31 cellular contexts compared by ENCODE assay signal in genomic region chr9:100927778-100928177, GRCh38.
DNase-seq lines count a peak whose midpoint lies in the region; ATAC-seq and TF ChIP-seq lines count a peak whose summit lies in the region.
"Had no signal": no experiment of that assay in that cellular context is flagged by ENCODE, and none has a peak within 500 bp of the region (broad histone marks: within the 10 kb centered on the region; RNA-seq: fewer than 3 reads in every experiment).

No MANE protein-coding gene starts in this region.

- CTCF ChIA-PET in SK-N-SH (lab: Yijun Ruan, JAX): no interaction called here

- intact Hi-C loops in body of pancreas (cut with DNase I): no loop called here

- POLR2A ChIA-PET in SK-N-SH (lab: Yijun Ruan, JAX): no interaction called here

- TF ChIP-seq RAD21 in neural cell (conservative IDR thresholded peaks at IDR 0.05) (peak; percentile 12), SK-N-SH (IDR thresholded peaks at IDR 0.05; ENCODE audit: low read length) (no peak)

- WGBS in body of pancreas, 2 donors: 69 to 80% methylated on average over 2 of the region's 2 CpGs
- 17% methylated on average over 2 of the region's 2 CpGs for WGBS in SK-N-SH (ENCODE audit: low lambda C conversion rate)

- no peaks in the 10 kb centered on the region for H3K4me1 ChIP-seq in osteoblast (ENCODE audit: insufficient read depth, low read length)
- H3K4me1 ChIP-seq in body of pancreas: no peaks in the 10 kb centered on the region
- H3K4me1 ChIP-seq in SK-N-SH (ENCODE audit: control insufficient read depth in 1 of 2, insufficient read depth in 2 of 2, low read depth in 1 of 2, low read length in 1 of 2): no peaks in the 10 kb centered on the region
- H3K4me1 ChIP-seq: A549; BE2C; BLaER1; BLaER1 treated with 17β-estradiol and CSF1 and Interleukin-3, amounts not matched to agents 10 nM and 100 nM; Caco-2 had no signal

- H3K9ac ChIP-seq in neural cell (ENCODE audit: low read length) (no peak overlapping the region), SK-N-SH (no peak overlapping the region)
- H3K9ac ChIP-seq: BLaER1; BLaER1 treated with 17β-estradiol and CSF1 and Interleukin-3, amounts not matched to agents 10 nM and 100 nM had no signal

- no peaks in the 10 kb centered on the region for H3K9me2 ChIP-seq in neural cell (ENCODE audit: insufficient read depth, low read length)
- H3K9me2 ChIP-seq in SK-N-SH: no peaks in the 10 kb centered on the region

- no peaks in the 10 kb centered on the region for H3K36me3 ChIP-seq in neural cell (ENCODE audit: insufficient read depth, low read length)
- no peaks in the 10 kb centered on the region for H3K36me3 ChIP-seq in osteoblast (ENCODE audit: insufficient read depth, low read length)
- H3K36me3 ChIP-seq in body of pancreas (replicated peaks in 1 of 2; ENCODE audit: insufficient read depth in 1 of 2, low read depth in 2 of 2): no peaks in the 10 kb centered on the region
- H3K36me3 ChIP-seq in SK-N-SH (replicated peaks in 1 of 2; ENCODE audit: control insufficient read depth in 1 of 2, insufficient read depth in 2 of 2, low read length in 1 of 2): no peaks in the 10 kb centered on the region
- H3K36me3 ChIP-seq: BE2C; BLaER1; BLaER1 treated with 17β-estradiol and CSF1 and Interleukin-3, amounts not matched to agents 10 nM and 100 nM had no signal

- H3K4me3 ChIP-seq in neural cell (ENCODE audit: low read length) (no peak overlapping the region), osteoblast (ENCODE audit: insufficient read depth, low read length) (no peak overlapping the region), body of pancreas (no peak overlapping the region), SK-N-SH (ENCODE audit: low read depth in 2 of 2, low read length in 1 of 2) (no peak overlapping the region)
- H3K4me3 ChIP-seq: A549; BLaER1; BLaER1 treated with 17β-estradiol and CSF1 and Interleukin-3, amounts not matched to agents 10 nM and 100 nM had no signal

- DNase-seq in osteoblast (ENCODE audit: insufficient read length, low spot score, missing footprints) (peak; percentile 49), putamen (ENCODE audit: low spot score) (peak; percentile 60), body of pancreas (no peak), SK-N-SH (no peak)
- DNase-seq: 8988T; ACHN; AML-193; BE2C; C1 segment of cervical spinal cord; Caco-2; Calu3; CD4-positive, alpha-beta memory T cell; CD4-positive, alpha-beta T cell; CD4-positive, CD25-positive, alpha-beta regulatory T cell; CD8-positive, alpha-beta memory T cell; CD8-positive, alpha-beta T cell; COR-L47; DMS 273 treated with DMSO at 0.1 percent for 48 hours; DMS153; DMS53; DMS79; DMS79 treated with DMSO at 0.1 percent for 48 hours; DND-41; EL had no signal

- ATAC-seq in body of pancreas (no peak), HG02798 (IDR thresholded peaks at IDR 0.05; ENCODE audit: poor library complexity, unreplicated experiment) (no peak)
- ATAC-seq: A549; CD8-positive, alpha-beta T cell had no signal

- H3K9me3 ChIP-seq in neural cell (ENCODE audit: low read length) (no peaks in the 10 kb centered on the region), osteoblast (ENCODE audit: low read depth, low read length) (no peaks in the 10 kb centered on the region), body of pancreas (no peaks in the 10 kb centered on the region), SK-N-SH (no peaks in the 10 kb centered on the region)
- H3K9me3 ChIP-seq: A549, BE2C, Caco-2 had no signal

- H3F3A ChIP-seq in neural cell (ENCODE audit: insufficient read depth, low read length, poor library complexity, severe bottlenecking): no peaks in the 10 kb centered on the region
- no peaks in the 10 kb centered on the region for H3F3A ChIP-seq in SK-N-SH (replicated peaks; ENCODE audit: insufficient read depth)

- TF ChIP-seq EP300 in neural cell (conservative IDR thresholded peaks at IDR 0.05; ENCODE audit: poor library complexity, severe bottlenecking) (peak; percentile 85), SK-N-SH (IDR thresholded peaks at IDR 0.05; ENCODE audit: borderline replicate concordance in 1 of 2, low read depth in 1 of 2, low read length in 1 of 2) (no peak)

- H4K20me1 ChIP-seq in neural cell (ENCODE audit: insufficient read depth): no peaks in the 10 kb centered on the region
- no peaks in the 10 kb centered on the region for H4K20me1 ChIP-seq in osteoblast (ENCODE audit: insufficient read depth, low read length)
- no peaks in the 10 kb centered on the region for H4K20me1 ChIP-seq in SK-N-SH (ENCODE audit: insufficient read depth)
- H4K20me1 ChIP-seq: BLaER1; BLaER1 treated with 17β-estradiol and CSF1 and Interleukin-3, amounts not matched to agents 10 nM and 100 nM had no signal

- TF ChIP-seq CTCF in neural cell (IDR thresholded peaks at IDR 0.05; ENCODE audit: poor library complexity, severe bottlenecking) (no peak), osteoblast (IDR thresholded peaks at IDR 0.05; ENCODE audit: extremely low read depth, low read depth, low read length) (no peak), body of pancreas (IDR thresholded peaks at IDR 0.05) (no peak), SK-N-SH (IDR thresholded peaks at IDR 0.05) (no peak)

- H3K27me3 ChIP-seq in neural cell (ENCODE audit: insufficient read depth, low read depth, low read length) (no peaks in the 10 kb centered on the region), osteoblast (ENCODE audit: insufficient read depth, low read length) (no peaks in the 10 kb centered on the region), body of pancreas (no peaks in the 10 kb centered on the region), SK-N-SH (ENCODE audit: insufficient read depth) (no peaks in the 10 kb centered on the region)
- H3K27me3 ChIP-seq: BE2C; BLaER1; BLaER1 treated with 17β-estradiol and CSF1 and Interleukin-3, amounts not matched to agents 10 nM and 100 nM had no signal

- H2AFZ ChIP-seq in neural cell (ENCODE audit: low read depth, low read length) (no peak overlapping the region), osteoblast (ENCODE audit: low read length) (no peak overlapping the region), SK-N-SH (ENCODE audit: low read depth) (no peak overlapping the region)

- no peaks in the 10 kb centered on the region for H3K79me2 ChIP-seq in neural cell (replicated peaks; ENCODE audit: insufficient read depth, low read length)
- no peaks in the 10 kb centered on the region for H3K79me2 ChIP-seq in osteoblast (ENCODE audit: insufficient read depth, low read length)
- H3K79me2 ChIP-seq in SK-N-SH (ENCODE audit: insufficient read depth): no peaks in the 10 kb centered on the region

- H3K4me2 ChIP-seq in neural cell (ENCODE audit: low read length) (no peak overlapping the region), osteoblast (ENCODE audit: insufficient read depth, low read length) (no peak overlapping the region), SK-N-SH (no peak overlapping the region)
- H3K4me2 ChIP-seq: A549; BLaER1; BLaER1 treated with 17β-estradiol and CSF1 and Interleukin-3, amounts not matched to agents 10 nM and 100 nM had no signal

- TF ChIP-seq POLR2A in body of pancreas (IDR thresholded peaks at IDR 0.05): no peak

- peak overlapping the region; percentile 55 for H3K27ac ChIP-seq in neural cell (ENCODE audit: low read length)
- no peak overlapping the region for H3K27ac ChIP-seq in osteoblast (ENCODE audit: low read depth, low read length)
- H3K27ac ChIP-seq in body of pancreas: no peak overlapping the region
- no peak overlapping the region for H3K27ac ChIP-seq in SK-N-SH (ENCODE audit: low read depth in 2 of 2, low read length in 1 of 2)
- H3K27ac ChIP-seq: 22Rv1; A549; BLaER1; BLaER1 treated with 17β-estradiol and CSF1 and Interleukin-3, amounts not matched to agents 10 nM and 100 nM; C4-2B had no signal

TF ChIP-seq in neural cell, 6 proteins besides CTCF, POLR2A, EP300 and RAD21:
- TF ChIP-seq TAF1 (IDR thresholded peaks at IDR 0.05; ENCODE audit: low read depth) (no peak), POLR2AphosphoS5 (IDR thresholded peaks at IDR 0.05) (peak; percentile 64)

TF ChIP-seq in SK-N-SH, 30 proteins besides CTCF, POLR2A, EP300 and RAD21 (continues in another document):
- TF ChIP-seq ELF1 (IDR thresholded peaks at IDR 0.05) (no peak), IRF3 (IDR thresholded peaks at IDR 0.05; ENCODE audit: low read depth, low read length) (no peak), EZH2phosphoT487 (IDR thresholded peaks at IDR 0.05; ENCODE audit: borderline replicate concordance, low read depth) (no peak), POLR2AphosphoS5 (IDR thresholded peaks at IDR 0.05; ENCODE audit: low read depth, low read length) (no peak), GATA2 (CRISPR knock-in tag; IDR thresholded peaks at IDR 0.05) (no peak), PBX3 (IDR thresholded peaks at IDR 0.05) (no peak), MXI1 (IDR thresholded peaks at IDR 0.05; ENCODE audit: low read depth, low read length) (no peak), FOXJ3 (CRISPR knock-in tag; IDR thresholded peaks at IDR 0.05) (no peak), MEF2A (IDR thresholded peaks at IDR 0.05; ENCODE audit: borderline replicate concordance, low read depth) (no peak)

Comparison
In these comparisons a context has a peak if more than half of its experiments do, and no peak if none do; other contexts are left out.
1. DNase-seq: peak in osteoblast (single experiment) and putamen (single experiment); none in body of pancreas (0 of 4) and SK-N-SH (single experiment).